In genomic region chr10:70432101-70432500, GRCh38 we compare ENCODE assay signal across 1 cellular context.
TF ChIP-seq lines count a peak whose summit lies in the region.

No MANE protein-coding gene starts in this region.

TF ChIP-seq in GM23338, 12 proteins besides CTCF, POLR2A, EP300 and RAD21 (continued from another document):
- TF ChIP-seq EZH2phosphoT487 (IDR thresholded peaks at IDR 0.05; ENCODE audit: unreplicated experiment), result no peak
- no peak for TF ChIP-seq REST (IDR thresholded peaks at IDR 0.05; ENCODE audit: unreplicated experiment)
- no peak for TF ChIP-seq ZNF331 (CRISPR knock-in tag; IDR thresholded peaks at IDR 0.05; ENCODE audit: low read depth)
- TF ChIP-seq STAT1 (IDR thresholded peaks at IDR 0.05; ENCODE audit: unreplicated experiment), result no peak
- no peak for TF ChIP-seq JUNB (IDR thresholded peaks at IDR 0.05; ENCODE audit: unreplicated experiment)
- no peak for TF ChIP-seq ZNF114 (CRISPR knock-in tag; IDR thresholded peaks at IDR 0.05)
